Comparison of ENCODE assay signal across 9 cellular contexts in genomic region chr17:39208893-39209292, GRCh38. TPM values are rescaled to one million over a fixed set of nuclear protein-coding genes. Genes with fewer than 3 reads are reported as not detected.
DNase-seq lines count a peak whose midpoint lies in the region; ATAC-seq, FAIRE-seq and TF ChIP-seq lines count a peak whose summit lies in the region.
"Had no signal": no experiment of that assay in that cellular context is flagged by ENCODE, and none has a peak within 500 bp of the region (broad histone marks: within the 10 kb centered on the region; RNA-seq: fewer than 3 reads in every experiment).

No MANE protein-coding gene starts in this region.

- peak; percentile 29 for DNase-seq in NOMO-1 treated with DMSO at 0.1 percent for 48 hours (lab: John Stamatoyannopoulos, UW; ENCODE audit: unreplicated experiment)
- DNase-seq in NOMO-1 treated with dmso at 0.1 percent for 144 hours (lab: John Stamatoyannopoulos, UW; ENCODE audit: unreplicated experiment): no peak
- DNase-seq in T-helper 17 cell: no peak
- DNase-seq in naive thymus-derived CD8-positive, alpha-beta T cell: peak in 8 of 10 donors; percentile 22 to 40 (median 31)
- no peak for DNase-seq in NCI-H1105 treated with DMSO at 0.1 percent for 48 hours (lab: John Stamatoyannopoulos, UW)
- no peak for DNase-seq in GOT3 (lab: John Stamatoyannopoulos, UW)
- no peak for DNase-seq in D721Med (ENCODE audit: insufficient read length, low spot score)

- no peak for TF ChIP-seq CTCF in D721Med (IDR thresholded peaks at IDR 0.05; ENCODE audit: insufficient read depth, missing control alignments)

- POLR2A ChIA-PET in naive thymus-derived CD8-positive, alpha-beta T cell (lab: Charles Lee): interaction anchor here (1.1 to 7.3 kb wide), 8 partner anchors 9 to 384 kb away, joined by 4 to 134 read pairs (median 7); partner anchors contain the start of genes CWC25, RPL19 and STAC2

- no peak overlapping the region for H3K27ac Mint-ChIP-seq in T-helper 17 cell
- H3K27ac Mint-ChIP-seq in naive thymus-derived CD8-positive, alpha-beta T cell: peak overlapping the region in 9 of 10 donors; percentile 67 to 95 (median 91)

- no peak for FAIRE-seq in D721Med (lab: Jason Lieb, UNC)

- no peaks in the 10 kb centered on the region for H3K9me3 Mint-ChIP-seq in naive thymus-derived CD8-positive, alpha-beta T cell

- H3K4me3 Mint-ChIP-seq in T-helper 17 cell: no peak overlapping the region
- peak overlapping the region; percentile 46 to 75 (median 62) for H3K4me3 Mint-ChIP-seq in naive thymus-derived CD8-positive, alpha-beta T cell

- H3K27me3 Mint-ChIP-seq in T-helper 17 cell: peaks cover 20% of the 10 kb centered on the region
- no peaks in the 10 kb centered on the region for H3K27me3 Mint-ChIP-seq in naive thymus-derived CD8-positive, alpha-beta T cell

- no peaks in the 10 kb centered on the region for H3K9me3 ChIP-seq in T-helper 17 cell (ENCODE audit: control insufficient read depth, low read length, poor library complexity, severe bottlenecking)

- ATAC-seq in HG03196 (IDR thresholded peaks at IDR 0.05; ENCODE audit: unreplicated experiment) (peak; percentile 43), T-helper 17 cell (peak; percentile 45)
- peak; percentile 12 to 35 for ATAC-seq in naive thymus-derived CD8-positive, alpha-beta T cell

- no peaks in the 10 kb centered on the region for H3K36me3 Mint-ChIP-seq in T-helper 17 cell (ENCODE audit: low read depth)
- peaks cover 0 to 14% (median 3%) of the 10 kb centered on the region in 3 donors for H3K36me3 Mint-ChIP-seq in naive thymus-derived CD8-positive, alpha-beta T cell

- peaks cover 13% of the 10 kb centered on the region for H3K4me1 Mint-ChIP-seq in T-helper 17 cell
- peaks cover 20 to 42% (median 38%) of the 10 kb centered on the region in 4 donors for H3K4me1 Mint-ChIP-seq in naive thymus-derived CD8-positive, alpha-beta T cell

RNA-seq across cellular contexts. Expression of gene RPL19, which starts 8.8 kb away (rescaled TPM):
- 1,000 to 10,000 TPM; 3,035 to 3,199 TPM for total RNA-seq in T-helper 17 cell
- total RNA-seq in naive thymus-derived CD8-positive, alpha-beta T cell: 1,000 to 10,000 TPM; 3,521 to 3,522 TPM
- polyA plus RNA-seq in naive thymus-derived CD8-positive, alpha-beta T cell: 1,000 to 10,000 TPM; 3,970 to 4,559 (median 4,444) TPM

RNA-seq across cellular contexts. Expression of gene CACNB1, which starts 11.4 kb away (rescaled TPM):
- 10 to 100 TPM; 21.4 to 21.9 TPM for total RNA-seq in T-helper 17 cell
- 10 to 100 TPM; 11.8 to 12.0 TPM for total RNA-seq in naive thymus-derived CD8-positive, alpha-beta T cell
- polyA plus RNA-seq in naive thymus-derived CD8-positive, alpha-beta T cell: under 1 TPM in 2 of 3 donors, not detected in 1; 0.75 to 0.82 TPM

RNA-seq across cellular contexts. Expression of gene STAC2, which starts 16.9 kb away (rescaled TPM):
- total RNA-seq in T-helper 17 cell: not detected
- total RNA-seq in naive thymus-derived CD8-positive, alpha-beta T cell: under 1 TPM; 0.23 to 0.27 TPM
- polyA plus RNA-seq in naive thymus-derived CD8-positive, alpha-beta T cell: under 1 TPM in 1 of 3 donors, not detected in 2; 0.07 TPM

RNA-seq across cellular contexts. Expression of gene ARL5C, which starts 42.9 kb away (rescaled TPM):
- total RNA-seq in T-helper 17 cell: not detected
- not detected for total RNA-seq in naive thymus-derived CD8-positive, alpha-beta T cell
- not detected for polyA plus RNA-seq in naive thymus-derived CD8-positive, alpha-beta T cell
- total RNA-seq: Daoy had no signal

RNA-seq across cellular contexts. Expression of gene PLXDC1, which starts 57.5 kb away (rescaled TPM):
- 10 to 100 TPM in 1 of 2 donors, 1 to 10 TPM in 1; 7.5 to 11.7 TPM for total RNA-seq in T-helper 17 cell
- total RNA-seq in naive thymus-derived CD8-positive, alpha-beta T cell: 10 to 100 TPM; 34.4 to 37.3 TPM
- polyA plus RNA-seq in naive thymus-derived CD8-positive, alpha-beta T cell: 10 to 100 TPM; 14.0 to 23.6 (median 15.9) TPM

Comparison
In these comparisons a context has a peak if more than half of its experiments do, and no peak if none do; other contexts are left out.
1. DNase-seq: peak in NOMO-1 treated with DMSO at 0.1 percent for 48 hours (single experiment) and naive thymus-derived CD8-positive, alpha-beta T cell (8 of 10); none in NOMO-1 treated with dmso at 0.1 percent for 144 hours (single experiment), T-helper 17 cell (0 of 3), NCI-H1105 treated with DMSO at 0.1 percent for 48 hours (single experiment), GOT3 (single experiment) and D721Med (single experiment).
2. Peak in every context shown above with its lines, with median percentiles within 50 percentile points of each other: ATAC-seq.